In genomic region chr17:77666480-77666879, GRCh38 we compare ENCODE assay signal across 1 cellular context.
TF ChIP-seq lines count a peak whose summit lies in the region.

No MANE protein-coding gene starts in this region.

TF ChIP-seq in WTC11, 78 proteins besides CTCF, POLR2A, EP300 and RAD21 (continued from another document):
- TF ChIP-seq, protein P1, sequence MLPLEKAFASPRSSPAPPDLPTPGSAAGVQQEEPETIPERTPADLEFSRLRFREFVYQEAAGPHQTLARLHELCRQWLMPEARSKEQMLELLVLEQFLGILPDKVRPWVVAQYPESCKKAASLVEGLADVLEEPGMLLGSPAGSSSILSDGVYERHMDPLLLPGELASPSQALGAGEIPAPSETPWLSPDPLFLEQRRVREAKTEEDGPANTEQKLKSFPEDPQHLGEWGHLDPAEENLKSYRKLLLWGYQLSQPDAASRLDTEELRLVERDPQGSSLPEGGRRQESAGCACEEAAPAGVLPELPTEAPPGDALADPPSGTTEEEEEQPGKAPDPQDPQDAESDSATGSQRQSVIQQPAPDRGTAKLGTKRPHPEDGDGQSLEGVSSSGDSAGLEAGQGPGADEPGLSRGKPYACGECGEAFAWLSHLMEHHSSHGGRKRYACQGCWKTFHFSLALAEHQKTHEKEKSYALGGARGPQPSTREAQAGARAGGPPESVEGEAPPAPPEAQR (CRISPR knock-in tag; IDR thresholded peaks at IDR 0.05), result no peak
- no peak for TF ChIP-seq ZNF121 (CRISPR knock-in tag; IDR thresholded peaks at IDR 0.05)
- TF ChIP-seq SP1 (CRISPR knock-in tag; conservative IDR thresholded peaks at IDR 0.05), result no peak
- no peak for TF ChIP-seq ZNF396 (CRISPR knock-in tag; IDR thresholded peaks at IDR 0.05; ENCODE audit: borderline replicate concordance)
- TF ChIP-seq ELF4 (CRISPR knock-in tag; IDR thresholded peaks at IDR 0.05; ENCODE audit: low read depth), result no peak
- TF ChIP-seq IRF2 (CRISPR knock-in tag; IDR thresholded peaks at IDR 0.05; ENCODE audit: borderline replicate concordance, low read depth), result no peak
- no peak for TF ChIP-seq NFYB (CRISPR knock-in tag; conservative IDR thresholded peaks at IDR 0.05; ENCODE audit: low read depth)
- no peak for TF ChIP-seq ZNF219 (CRISPR knock-in tag; IDR thresholded peaks at IDR 0.05; ENCODE audit: borderline replicate concordance)
- TF ChIP-seq, protein P2, sequence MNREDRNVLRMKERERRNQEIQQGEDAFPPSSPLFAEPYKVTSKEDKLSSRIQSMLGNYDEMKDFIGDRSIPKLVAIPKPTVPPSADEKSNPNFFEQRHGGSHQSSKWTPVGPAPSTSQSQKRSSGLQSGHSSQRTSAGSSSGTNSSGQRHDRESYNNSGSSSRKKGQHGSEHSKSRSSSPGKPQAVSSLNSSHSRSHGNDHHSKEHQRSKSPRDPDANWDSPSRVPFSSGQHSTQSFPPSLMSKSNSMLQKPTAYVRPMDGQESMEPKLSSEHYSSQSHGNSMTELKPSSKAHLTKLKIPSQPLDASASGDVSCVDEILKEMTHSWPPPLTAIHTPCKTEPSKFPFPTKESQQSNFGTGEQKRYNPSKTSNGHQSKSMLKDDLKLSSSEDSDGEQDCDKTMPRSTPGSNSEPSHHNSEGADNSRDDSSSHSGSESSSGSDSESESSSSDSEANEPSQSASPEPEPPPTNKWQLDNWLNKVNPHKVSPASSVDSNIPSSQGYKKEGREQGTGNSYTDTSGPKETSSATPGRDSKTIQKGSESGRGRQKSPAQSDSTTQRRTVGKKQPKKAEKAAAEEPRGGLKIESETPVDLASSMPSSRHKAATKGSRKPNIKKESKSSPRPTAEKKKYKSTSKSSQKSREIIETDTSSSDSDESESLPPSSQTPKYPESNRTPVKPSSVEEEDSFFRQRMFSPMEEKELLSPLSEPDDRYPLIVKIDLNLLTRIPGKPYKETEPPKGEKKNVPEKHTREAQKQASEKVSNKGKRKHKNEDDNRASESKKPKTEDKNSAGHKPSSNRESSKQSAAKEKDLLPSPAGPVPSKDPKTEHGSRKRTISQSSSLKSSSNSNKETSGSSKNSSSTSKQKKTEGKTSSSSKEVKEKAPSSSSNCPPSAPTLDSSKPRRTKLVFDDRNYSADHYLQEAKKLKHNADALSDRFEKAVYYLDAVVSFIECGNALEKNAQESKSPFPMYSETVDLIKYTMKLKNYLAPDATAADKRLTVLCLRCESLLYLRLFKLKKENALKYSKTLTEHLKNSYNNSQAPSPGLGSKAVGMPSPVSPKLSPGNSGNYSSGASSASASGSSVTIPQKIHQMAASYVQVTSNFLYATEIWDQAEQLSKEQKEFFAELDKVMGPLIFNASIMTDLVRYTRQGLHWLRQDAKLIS (CRISPR knock-in tag; IDR thresholded peaks at IDR 0.05; ENCODE audit: borderline replicate concordance), result no peak
